In the genomic region with DNA sequence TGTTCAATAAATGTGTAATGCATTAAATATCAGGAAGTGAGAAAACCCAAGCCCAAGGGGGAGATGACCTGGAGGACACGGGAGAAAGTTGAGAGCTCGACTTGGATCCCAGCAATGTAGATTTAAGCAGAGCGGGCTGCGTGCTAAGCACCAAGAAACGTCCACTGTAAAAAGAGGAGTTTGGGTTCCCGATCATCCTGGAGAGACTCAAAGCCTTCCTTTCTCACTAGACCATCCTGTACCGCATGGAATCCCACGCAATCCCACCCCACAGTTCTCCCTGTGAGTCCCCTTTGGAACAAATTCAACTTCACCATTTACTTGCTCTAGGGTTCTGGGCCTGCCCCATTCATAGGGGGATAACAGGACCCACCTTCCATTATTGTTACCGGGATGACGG, we compare ENCODE assay signal across 27 cellular contexts. TPM values are rescaled to one million over a fixed set of nuclear protein-coding genes. Genes with fewer than 3 reads are reported as not detected.
"Had no signal": no experiment of that assay in that cellular context is flagged by ENCODE, and none has a peak within 500 bp of the region (broad histone marks: within the 10 kb centered on the region; RNA-seq: fewer than 3 reads in every experiment).

No MANE protein-coding gene starts in this region.

- H3K4me1 ChIP-seq: gastroesophageal sphincter, right atrium auricular region had no signal

- H3K27ac Mint-ChIP-seq: activated CD8-positive, alpha-beta T cell treated with anti-CD3 and anti-CD28 coated beads for 36 hours; activated naive CD4-positive, alpha-beta T cell treated with anti-CD3 and anti-CD28 coated beads, Interleukin-2, amount 50 U/mL, for 72 hours; activated T-helper 17 cell treated with anti-CD3 and anti-CD28 coated beads, Interleukin-2, amount 50 U/mL, for 72 hours had no signal

- H3K4me3 ChIP-seq: gastroesophageal sphincter, hepatocyte, right atrium auricular region, smooth muscle cell, vagina had no signal

- H3K27me3 Mint-ChIP-seq: activated CD8-positive, alpha-beta T cell treated with anti-CD3 and anti-CD28 coated beads for 36 hours had no signal

- H3K9me3 Mint-ChIP-seq: activated CD8-positive, alpha-beta T cell treated with anti-CD3 and anti-CD28 coated beads for 36 hours; activated naive CD4-positive, alpha-beta T cell treated with anti-CD3 and anti-CD28 coated beads, Interleukin-2, amount 50 U/mL, for 72 hours; activated T-cell treated with anti-CD3 and anti-CD28 coated beads, Interleukin-2, amount 50 U/mL, for 4 hours; activated T-helper 17 cell treated with anti-CD3 and anti-CD28 coated beads, Interleukin-2, amount 50 U/mL, for 72 hours had no signal

- DNase-seq: activated CD4-positive, alpha-beta T cell treated with anti-CD3 and anti-CD28 coated beads, Interleukin-2, amount 50 U/mL, for 1 hour; activated CD8-positive, alpha-beta T cell treated with anti-CD3 and anti-CD28 coated beads for 36 hours; activated naive CD4-positive, alpha-beta T cell; activated T-cell treated with anti-CD3 and anti-CD28 coated beads, Interleukin-2, amount 50 U/mL, for 4 hours; effector memory CD4-positive, alpha-beta T cell; kidney; mammary epithelial cell; stimulated activated CD4-positive, alpha-beta T cell treated with anti-CD3 and anti-CD28 coated beads, Interleukin-15, amount 100 ng/mL, for 24 hours; stimulated activated naive CD4-positive, alpha-beta T cell had no signal

- H3K36me3 Mint-ChIP-seq: activated naive CD4-positive, alpha-beta T cell treated with anti-CD3 and anti-CD28 coated beads, Interleukin-2, amount 50 U/mL, for 72 hours had no signal

- H3K27ac ChIP-seq: gastroesophageal sphincter, hepatocyte, parathyroid adenoma, right atrium auricular region, vagina had no signal

- H3K36me3 ChIP-seq: gastroesophageal sphincter, right atrium auricular region, vagina had no signal

- H3K4me3 Mint-ChIP-seq: activated CD8-positive, alpha-beta T cell treated with anti-CD3 and anti-CD28 coated beads for 36 hours; activated T-cell treated with anti-CD3 and anti-CD28 coated beads, Interleukin-2, amount 50 U/mL, for 4 hours; activated T-helper 17 cell treated with anti-CD3 and anti-CD28 coated beads, Interleukin-2, amount 50 U/mL, for 72 hours had no signal

- H3K9me3 ChIP-seq: gastroesophageal sphincter, right atrium auricular region, vagina had no signal

- H3K4me1 Mint-ChIP-seq: activated T-helper 17 cell treated with anti-CD3 and anti-CD28 coated beads, Interleukin-2, amount 50 U/mL, for 72 hours had no signal

- H3K27me3 ChIP-seq: right atrium auricular region, vagina had no signal

RNA-seq across cellular contexts. Expression of a gene that starts 2.4 kb away (rescaled TPM):
- total RNA-seq: activated CD8-positive, alpha-beta T cell treated with anti-CD3 and anti-CD28 coated beads for 36 hours; activated T-cell treated with anti-CD3 and anti-CD28 coated beads, Interleukin-2, amount 50 U/mL, for 4 hours; dermis microvascular lymphatic vessel endothelial cell; fibroblast of lung; fibroblast of villous mesenchyme; pulmonary artery endothelial cell; smooth muscle cell; T-helper 1 cell treated with Interleukin-12 subunit alpha and Interleukin-12 subunit beta and Interleukin-4 antibody, amounts not matched to agents 30 ng/mL and 1 ng/mL, for 36 hours had no signal

RNA-seq across cellular contexts. Expression of a gene that starts 50.4 kb away (rescaled TPM):
- total RNA-seq: activated CD8-positive, alpha-beta T cell treated with anti-CD3 and anti-CD28 coated beads for 36 hours; activated naive CD4-positive, alpha-beta T cell treated with anti-CD3 and anti-CD28 coated beads, Interleukin-2, amount 50 U/mL, for 72 hours; activated T-cell treated with anti-CD3 and anti-CD28 coated beads, Interleukin-2, amount 50 U/mL, for 4 hours; bronchial epithelial cell; dermis microvascular lymphatic vessel endothelial cell; fibroblast of lung; fibroblast of villous mesenchyme; hepatocyte; left colon; mammary epithelial cell; mucosa of gallbladder; pulmonary artery endothelial cell; right atrium auricular region; smooth muscle cell; T-helper 1 cell treated with Interleukin-12 subunit alpha and Interleukin-12 subunit beta and Interleukin-4 antibody, amounts not matched to agents 30 ng/mL and 1 ng/mL, for 36 hours; temporal lobe; vagina had no signal

RNA-seq across cellular contexts. Expression of a gene that starts 56.1 kb away (rescaled TPM):
- total RNA-seq: activated CD8-positive, alpha-beta T cell treated with anti-CD3 and anti-CD28 coated beads for 36 hours; activated naive CD4-positive, alpha-beta T cell treated with anti-CD3 and anti-CD28 coated beads, Interleukin-2, amount 50 U/mL, for 72 hours; activated T-cell treated with anti-CD3 and anti-CD28 coated beads, Interleukin-2, amount 50 U/mL, for 4 hours; activated T-helper 17 cell treated with anti-CD3 and anti-CD28 coated beads, Interleukin-2, amount 50 U/mL, for 72 hours; bronchial epithelial cell; dermis microvascular lymphatic vessel endothelial cell; fibroblast of lung; fibroblast of villous mesenchyme; gastroesophageal sphincter; hepatocyte; kidney; left colon; liver; mammary epithelial cell; mucosa of gallbladder; pulmonary artery endothelial cell; right atrium auricular region; smooth muscle cell; T-helper 1 cell treated with Interleukin-12 subunit alpha and Interleukin-12 subunit beta and Interleukin-4 antibody, amounts not matched to agents 30 ng/mL and 1 ng/mL, for 36 hours; temporal lobe; vagina had no signal
